12 cellular contexts compared by ENCODE assay signal in genomic region chr5:10289353-10289752, GRCh38. TPM values are rescaled to one million over a fixed set of nuclear protein-coding genes. Genes with fewer than 3 reads are reported as not detected.
DNase-seq lines count a peak whose midpoint lies in the region; ATAC-seq, FAIRE-seq and TF ChIP-seq lines count a peak whose summit lies in the region.
"Had no signal": no experiment of that assay in that cellular context is flagged by ENCODE, and none has a peak within 500 bp of the region (broad histone marks: within the 10 kb centered on the region; RNA-seq: fewer than 3 reads in every experiment).

No MANE protein-coding gene starts in this region.

- H3K27me3 Mint-ChIP-seq in stimulated activated memory B cell treated with anti-CD40 and anti-IgM and Interleukin-4, amounts not matched to agents 10 μg/mL and 1 μg/mL and 100 μg/mL, for 72 hours, result peaks cover 35% of the 10 kb centered on the region

- H3K4me1 ChIP-seq in BLaER1 treated with 17β-estradiol and CSF1 and Interleukin-3, amounts not matched to agents 10 nM and 100 nM, result peaks cover 20 to 29% (median 25%) of the 10 kb centered on the region in 10 experiments
- H3K4me1 ChIP-seq in K562 (replicated peaks in 1 of 2; ENCODE audit: control insufficient read depth in 2 of 2, insufficient read depth in 2 of 2, low read length in 2 of 2), result peaks cover 36 to 40% of the 10 kb centered on the region in 2 experiments

- H3K79me2 ChIP-seq in K562 (ENCODE audit: control insufficient read depth, insufficient read depth, low read length), result peaks cover 51% of the 10 kb centered on the region

- no TSS peak for BruUV-seq in K562 (replicated peaks; lab: Mats Ljungman, UMichigan)

- intact Hi-C loops in K562 (cut with micrococcal nuclease), result no loop called here

- no peak overlapping the region for H3K4me3 Mint-ChIP-seq in stimulated activated memory B cell treated with anti-CD40 and anti-IgM and Interleukin-4, amounts not matched to agents 10 μg/mL and 1 μg/mL and 100 μg/mL, for 72 hours
- H3K4me3 Mint-ChIP-seq: T-helper 2 cell treated with Interferon-gamma antibody and Interleukin-4, amounts not matched to agents 5 μg/mL and 100 μg/mL, for 36 hours had no signal

- no peak for ATAC-seq in K562
- no peak for ATAC-seq in stimulated activated memory B cell treated with anti-CD40 and anti-IgM and Interleukin-4, amounts not matched to agents 10 μg/mL and 1 μg/mL and 100 μg/mL, for 72 hours

- TF ChIP-seq RAD21 in K562 (CRISPR knock-in tag; conservative IDR thresholded peaks at IDR 0.05 in 1 of 2, IDR thresholded peaks at IDR 0.05 in 1 of 2), result no peak

- H3K36me3 ChIP-seq in BLaER1 treated with 17β-estradiol and CSF1 and Interleukin-3, amounts not matched to agents 10 nM and 100 nM, result no peaks in the 10 kb centered on the region
- H3K36me3 ChIP-seq in K562 (ENCODE audit: control insufficient read depth, insufficient read depth, low read length), result peaks cover 80% of the 10 kb centered on the region

- DNase-seq in NCI-H1092 treated with DMSO at 0.1 percent for 48 hours (lab: John Stamatoyannopoulos, UW) (peak; percentile 80), K562 (ENCODE audit: extremely low read depth in 1 of 4, low spot score in 3 of 4) (no peak), medulla oblongata (ENCODE audit: extremely low spot score) (peak; percentile 48), kidney glomerular epithelial cell (lab: John Stamatoyannopoulos, UW) (no peak), dedifferentiated amniotic fluid mesenchymal stem cell (ENCODE audit: extremely low spot score) (no peak)
- no peak for DNase-seq in activated T-cell treated with anti-CD3 and anti-CD28 coated beads, Interleukin-2, amount 50 U/mL, for 1 hour
- DNase-seq: islet precursor cell, NCI-H1048 had no signal

- peaks cover 4% of the 10 kb centered on the region for H3K9me3 Mint-ChIP-seq in stimulated activated memory B cell treated with anti-CD40 and anti-IgM and Interleukin-4, amounts not matched to agents 10 μg/mL and 1 μg/mL and 100 μg/mL, for 72 hours
- H3K9me3 Mint-ChIP-seq: T-helper 2 cell treated with Interferon-gamma antibody and Interleukin-4, amounts not matched to agents 5 μg/mL and 100 μg/mL, for 36 hours had no signal

- H3K27ac ChIP-seq in BLaER1 treated with 17β-estradiol and CSF1 and Interleukin-3, amounts not matched to agents 10 nM and 100 nM, result peak overlapping the region in 4 of 11 experiments; percentile 28 to 60 (median 46); a peak in 7 of 22 replicates
- peak overlapping the region; percentile 27; the same call in 2 of the 3 replicates for H3K27ac ChIP-seq in K562 (ENCODE audit: extremely low read depth, low read depth, low read length)

- no peak for TF ChIP-seq CTCF in K562 (IDR thresholded peaks at IDR 0.05 in 2 of 3, conservative IDR thresholded peaks at IDR 0.05 in 1 of 3; ENCODE audit: insufficient read depth in 2 of 3, low read depth in 1 of 3, low read length in 3 of 3)

- WGBS in K562 (ENCODE audit: insufficient coverage, low coverage, missing lambda C conversion rate), result 87% methylated on average over 6 of the region's 6 CpGs

- no peak overlapping the region for H3K27ac Mint-ChIP-seq in stimulated activated memory B cell treated with anti-CD40 and anti-IgM and Interleukin-4, amounts not matched to agents 10 μg/mL and 1 μg/mL and 100 μg/mL, for 72 hours
- H3K27ac Mint-ChIP-seq: T-helper 2 cell treated with Interferon-gamma antibody and Interleukin-4, amounts not matched to agents 5 μg/mL and 100 μg/mL, for 36 hours had no signal

- peak overlapping the region; percentile 61 to 90 (median 78); a peak in 19 of 22 replicates for H3K4me2 ChIP-seq in BLaER1 treated with 17β-estradiol and CSF1 and Interleukin-3, amounts not matched to agents 10 nM and 100 nM
- no peak overlapping the region for H3K4me2 ChIP-seq in K562 (ENCODE audit: insufficient read depth, low read length)

- POLR2A ChIA-PET in K562 (lab: Yijun Ruan, JAX), result no interaction called here

- H3K4me1 Mint-ChIP-seq in stimulated activated memory B cell treated with anti-CD40 and anti-IgM and Interleukin-4, amounts not matched to agents 10 μg/mL and 1 μg/mL and 100 μg/mL, for 72 hours, result peaks cover 7% of the 10 kb centered on the region

- no peaks in the 10 kb centered on the region for H3K27me3 ChIP-seq in BLaER1 treated with 17β-estradiol and CSF1 and Interleukin-3, amounts not matched to agents 10 nM and 100 nM
- no peaks in the 10 kb centered on the region for H3K27me3 ChIP-seq in K562 (ENCODE audit: control insufficient read depth in 2 of 2, insufficient read depth in 2 of 2, low read length in 2 of 2)

- peaks cover 0 to 5% (median 0%) of the 10 kb centered on the region in 11 experiments; a peak in 1 of 22 replicates for H3K9me3 ChIP-seq in BLaER1 treated with 17β-estradiol and CSF1 and Interleukin-3, amounts not matched to agents 10 nM and 100 nM (replicated peaks in 1 of 11)
- no peaks in the 10 kb centered on the region for H3K9me3 ChIP-seq in K562 (replicated peaks; ENCODE audit: control insufficient read depth, insufficient read depth, low read depth, low read length)

- no peaks in the 10 kb centered on the region for H3K9me1 ChIP-seq in K562 (ENCODE audit: control insufficient read depth, insufficient read depth, low read length)

- no peaks in the 10 kb centered on the region for H4K20me1 ChIP-seq in BLaER1 treated with 17β-estradiol and CSF1 and Interleukin-3, amounts not matched to agents 10 nM and 100 nM
- H4K20me1 ChIP-seq in K562 (replicated peaks; ENCODE audit: control insufficient read depth, insufficient read depth, low read length), result no peaks in the 10 kb centered on the region

- H3K4me3 ChIP-seq in BLaER1 treated with 17β-estradiol and CSF1 and Interleukin-3, amounts not matched to agents 10 nM and 100 nM, result no peak overlapping the region
- no peak overlapping the region for H3K4me3 ChIP-seq in K562

- no peak overlapping the region for H2AFZ ChIP-seq in K562 (ENCODE audit: low read depth, low read length)

- TF ChIP-seq EP300 in K562 (IDR thresholded peaks at IDR 0.05; ENCODE audit: low read length), result no peak

- no peak for FAIRE-seq in K562 (lab: Jason Lieb, UNC)
- FAIRE-seq: endometrium had no signal

- no peak for TF ChIP-seq POLR2A in K562 (conservative IDR thresholded peaks at IDR 0.05)

- CTCF ChIA-PET in K562 (lab: Yijun Ruan, JAX; ENCODE audit: low intra/inter-chr PET ratio), result no interaction called here

- H3K36me3 Mint-ChIP-seq in stimulated activated memory B cell treated with anti-CD40 and anti-IgM and Interleukin-4, amounts not matched to agents 10 μg/mL and 1 μg/mL and 100 μg/mL, for 72 hours, result peaks cover 6% of the 10 kb centered on the region

- in situ Hi-C loops in K562 (cut with MboI), result no loop called here

- H3K9ac ChIP-seq in BLaER1 treated with 17β-estradiol and CSF1 and Interleukin-3, amounts not matched to agents 10 nM and 100 nM, result no peak overlapping the region
- no peak overlapping the region for H3K9ac ChIP-seq in K562 (ENCODE audit: insufficient read depth in 1 of 2, low read depth in 2 of 2, low read length in 2 of 2)

RNA-seq across cellular contexts. Expression of gene CMBL, which starts 18.3 kb away (rescaled TPM):
- 57.6 and 73.6 TPM in 2 replicates for total RNA-seq in K562 (2011; cell fraction: chromatin; rRNA removed; ENCODE audit: low replicate concordance)
- 41.8 and 51.0 TPM in 2 replicates for total RNA-seq in K562 (2011; cell fraction: nucleolus; rRNA removed)
- 60.6 and 76.3 TPM in 2 replicates for total RNA-seq in K562 (2011; cell fraction: nucleoplasm; rRNA removed)
- total RNA-seq in K562 (2014; rRNA removed), result 22.6 and 30.0 TPM in 2 replicates
- 68.2 and 86.7 TPM in 2 replicates for total RNA-seq in K562 (2014; rRNA removed; fragmentation: Illumina TruSeq; extraction: Trizol)
- 54.7 and 55.5 TPM in 2 replicates for total RNA-seq in K562 (2015; rRNA removed; fragmentation: Illumina TruSeq; extraction: Trizol)
- 119 and 121 TPM in 2 replicates for total RNA-seq in K562 (2021)
- 183 and 192 TPM in 2 replicates for polyA plus RNA-seq in K562 (2011; rRNA removed)
- 228 and 464 TPM in 2 replicates for polyA plus RNA-seq in K562 (2011; cell fraction: cytosol; rRNA removed)
- polyA plus RNA-seq in K562 (2011; cell fraction: nucleus; rRNA removed), result 27.2 and 28.4 TPM in 2 replicates
- polyA plus RNA-seq in K562 (2012), result 129 and 225 TPM in 2 replicates
- 140 and 144 TPM in 2 replicates for polyA plus RNA-seq in K562 (2014; fragmentation: Illumina TruSeq; extraction: Trizol)
- 10 to 100 TPM; 53.4 to 71.1 TPM for polyA plus RNA-seq in K562 (2014; fragmentation: Nextera tagmentation; extraction: Ambion mirVana)
- 109 and 128 TPM in 2 replicates for polyA plus RNA-seq in K562 (2014; rRNA removed)
- polyA minus RNA-seq in K562 (2011; rRNA and poly(A)+ RNA removed), result 176 TPM in 2 replicates
- polyA minus RNA-seq in K562 (2011; cell fraction: cytosol; rRNA and poly(A)+ RNA removed), result 200 and 213 TPM in 2 replicates
- polyA minus RNA-seq in K562 (2011; cell fraction: nucleus; rRNA and poly(A)+ RNA removed), result 23.2 and 39.3 TPM in 2 replicates

RNA-seq across cellular contexts. Expression of gene CCT5, which starts 39.3 kb away (rescaled TPM):
- total RNA-seq in K562 (2011; cell fraction: chromatin; rRNA removed; ENCODE audit: low replicate concordance), result 239 and 473 TPM in 2 replicates
- 160 and 181 TPM in 2 replicates for total RNA-seq in K562 (2011; cell fraction: nucleolus; rRNA removed)
- total RNA-seq in K562 (2011; cell fraction: nucleoplasm; rRNA removed), result 271 and 310 TPM in 2 replicates
- total RNA-seq in K562 (2014; rRNA removed) (1,056 and 1,105 TPM in 2 replicates), K562 (2014; rRNA removed; fragmentation: Illumina TruSeq; extraction: Trizol) (1,310 and 1,339 TPM in 2 replicates), K562 (2015; rRNA removed; fragmentation: Illumina TruSeq; extraction: Trizol) (1,290 and 1,307 TPM in 2 replicates), K562 (2021) (782 and 792 TPM in 2 replicates)
- polyA plus RNA-seq in K562 (2011; rRNA removed) (773 and 1,153 TPM in 2 replicates), K562 (2014; fragmentation: Illumina TruSeq; extraction: Trizol) (1,097 and 1,170 TPM in 2 replicates), K562 (2014; fragmentation: Nextera tagmentation; extraction: Ambion mirVana) (1,000 to 10,000 TPM in 1 of 2 experiments, 100 to 1,000 TPM in 1; 926 to 1,606 TPM), K562 (2014; rRNA removed) (798 and 941 TPM in 2 replicates)
- 486 and 691 TPM in 2 replicates for polyA plus RNA-seq in K562 (2011; cell fraction: cytosol; rRNA removed)
- 304 and 417 TPM in 2 replicates for polyA plus RNA-seq in K562 (2011; cell fraction: nucleus; rRNA removed)
- 564 and 1,172 TPM in 2 replicates for polyA plus RNA-seq in K562 (2012)
- 2,049 and 2,472 TPM in 2 replicates for polyA minus RNA-seq in K562 (2011; rRNA and poly(A)+ RNA removed)
- polyA minus RNA-seq in K562 (2011; cell fraction: cytosol; rRNA and poly(A)+ RNA removed), result 548 and 692 TPM in 2 replicates
- 155 and 246 TPM in 2 replicates for polyA minus RNA-seq in K562 (2011; cell fraction: nucleus; rRNA and poly(A)+ RNA removed)

RNA-seq across cellular contexts. Expression of gene ATPSCKMT, which starts 39.7 kb away (rescaled TPM):
- total RNA-seq in K562 (2011; cell fraction: chromatin; rRNA removed; ENCODE audit: low replicate concordance), result 63.3 and 105 TPM in 2 replicates
- 33.5 and 38.3 TPM in 2 replicates for total RNA-seq in K562 (2011; cell fraction: nucleolus; rRNA removed)
- 54.5 and 67.1 TPM in 2 replicates for total RNA-seq in K562 (2011; cell fraction: nucleoplasm; rRNA removed)
- 26.2 and 30.2 TPM in 2 replicates for total RNA-seq in K562 (2014; rRNA removed)
- 44.4 and 46.2 TPM in 2 replicates for total RNA-seq in K562 (2014; rRNA removed; fragmentation: Illumina TruSeq; extraction: Trizol)
- 29.5 and 32.4 TPM in 2 replicates for total RNA-seq in K562 (2015; rRNA removed; fragmentation: Illumina TruSeq; extraction: Trizol)
- 29.1 and 32.2 TPM in 2 replicates for total RNA-seq in K562 (2021)
- polyA plus RNA-seq in K562 (2011; rRNA removed), result 32.1 and 46.8 TPM in 2 replicates
- 11.9 and 39.5 TPM in 2 replicates for polyA plus RNA-seq in K562 (2011; cell fraction: cytosol; rRNA removed)
- polyA plus RNA-seq in K562 (2011; cell fraction: nucleus; rRNA removed), result 38.0 and 40.7 TPM in 2 replicates
- polyA plus RNA-seq in K562 (2012), result 22.4 and 28.9 TPM in 2 replicates
- polyA plus RNA-seq in K562 (2014; fragmentation: Illumina TruSeq; extraction: Trizol), result 36.9 and 41.1 TPM in 2 replicates
- polyA plus RNA-seq in K562 (2014; fragmentation: Nextera tagmentation; extraction: Ambion mirVana), result 10 to 100 TPM; 36.6 to 40.7 TPM
- polyA plus RNA-seq in K562 (2014; rRNA removed), result 28.3 and 38.4 TPM in 2 replicates
- polyA minus RNA-seq in K562 (2011; rRNA and poly(A)+ RNA removed), result 48.5 and 54.2 TPM in 2 replicates
- polyA minus RNA-seq in K562 (2011; cell fraction: cytosol; rRNA and poly(A)+ RNA removed), result 10.5 and 16.6 TPM in 2 replicates
- polyA minus RNA-seq in K562 (2011; cell fraction: nucleus; rRNA and poly(A)+ RNA removed), result 20.2 and 38.1 TPM in 2 replicates

Comparison
In these comparisons a context has a peak if more than half of its experiments do, and no peak if none do; other contexts are left out.
1. DNase-seq: peak in NCI-H1092 treated with DMSO at 0.1 percent for 48 hours (single experiment) and medulla oblongata (single experiment); none in K562 (0 of 4), kidney glomerular epithelial cell (single experiment), dedifferentiated amniotic fluid mesenchymal stem cell (single experiment) and activated T-cell treated with anti-CD3 and anti-CD28 coated beads, Interleukin-2, amount 50 U/mL, for 1 hour (single experiment).